8 cellular contexts compared by ENCODE assay signal in genomic region chr16:28623172-28623711, GRCh38. TPM values are rescaled to one million over a fixed set of nuclear protein-coding genes. Genes with fewer than 3 reads are reported as not detected.
DNase-seq lines count a peak whose midpoint lies in the region; ATAC-seq, FAIRE-seq and TF ChIP-seq lines count a peak whose summit lies in the region.

No MANE protein-coding gene starts in this region.

- H3K27ac Mint-ChIP-seq in astrocyte (ENCODE audit: unreplicated experiment), result no peak overlapping the region

- no peak for FAIRE-seq in astrocyte (lab: Jason Lieb, UNC)

- H3K4me1 Mint-ChIP-seq in astrocyte (ENCODE audit: low read depth, unreplicated experiment), result no peaks in the 10 kb centered on the region

- no peak overlapping the region for H3K9ac ChIP-seq in astrocyte (ENCODE audit: low read length)

- no peaks in the 10 kb centered on the region for H3K4me1 ChIP-seq in astrocyte (ENCODE audit: insufficient read depth, low read length)
- H3K4me1 ChIP-seq in right lobe of liver, result no peaks in the 10 kb centered on the region

- no peaks in the 10 kb centered on the region for H3K79me2 ChIP-seq in astrocyte (ENCODE audit: insufficient read depth, low read length)

- H3K27ac ChIP-seq in astrocyte (ENCODE audit: low read depth, low read length) (no peak overlapping the region), right lobe of liver (no peak overlapping the region)

- TF ChIP-seq CTCF in AG10803 (conservative IDR thresholded peaks at IDR 0.05; ENCODE audit: low read length) (no peak), astrocyte (IDR thresholded peaks at IDR 0.05; ENCODE audit: insufficient read depth, low read depth, low read length) (no peak), right lobe of liver (IDR thresholded peaks at IDR 0.05) (no peak)

- H3K36me3 Mint-ChIP-seq in astrocyte (ENCODE audit: low read depth, unreplicated experiment), result no peaks in the 10 kb centered on the region

- H3K4me3 ChIP-seq in AG10803 (ENCODE audit: low read length), result peak overlapping the region; percentile 17; the same call in 1 of the 2 replicates
- peak overlapping the region; percentile 42 for H3K4me3 ChIP-seq in astrocyte (ENCODE audit: insufficient read depth, low read depth, low read length)
- H3K4me3 ChIP-seq in right lobe of liver, result peak overlapping the region; percentile 34 to 70 (median 60)

- 0% methylated on average over 4 of the region's 68 CpGs for WGBS in right lobe of liver (ENCODE audit: insufficient coverage, low coverage, low lambda C conversion rate, missing lambda C conversion rate)

- ATAC-seq in right lobe of liver, result peak; percentile 78 to 97 (median 92)
- ATAC-seq in HG03378 (IDR thresholded peaks at IDR 0.05; ENCODE audit: unreplicated experiment), result no peak
- no peak for ATAC-seq in HG03457 (IDR thresholded peaks at IDR 0.05; ENCODE audit: unreplicated experiment)

- H3K9me3 ChIP-seq in astrocyte (ENCODE audit: insufficient read depth, low read depth, low read length), result no peaks in the 10 kb centered on the region
- no peaks in the 10 kb centered on the region for H3K9me3 ChIP-seq in right lobe of liver

- peaks cover 8% of the 10 kb centered on the region for H3K27me3 Mint-ChIP-seq in astrocyte (ENCODE audit: low read depth, unreplicated experiment)

- H2AFZ ChIP-seq in astrocyte (ENCODE audit: low read depth, low read length), result peak overlapping the region; percentile 90

- in situ Hi-C loops in KBM-7 (cut with MboI; ENCODE audit: low pct_unique_long_range_greater_than_20kb, low sequenced_read_pairs), result no loop called here

- H3K27me3 ChIP-seq in astrocyte (ENCODE audit: insufficient read depth, low read length) (no peaks in the 10 kb centered on the region), right lobe of liver (no peaks in the 10 kb centered on the region)

- no peaks in the 10 kb centered on the region for H4K20me1 ChIP-seq in astrocyte (ENCODE audit: insufficient read depth, low read length)

- H3K9me3 Mint-ChIP-seq in astrocyte (ENCODE audit: unreplicated experiment), result no peaks in the 10 kb centered on the region

- no peak overlapping the region for H3K4me3 Mint-ChIP-seq in astrocyte (ENCODE audit: unreplicated experiment)

- DNase-seq in AG10803 (ENCODE audit: low read depth), result no peak
- peak; percentile 74 for DNase-seq in KBM-7
- DNase-seq in T-helper 2 cell, result peak in 4 of 5 experiments; percentile 45 to 65 (median 54)
- no peak for DNase-seq in astrocyte (ENCODE audit: low read depth)
- DNase-seq in right lobe of liver, result peak; percentile 58 to 76 (median 73)
- DNase-seq in stimulated activated CD8-positive, alpha-beta memory T cell treated with anti-CD3 and anti-CD28 coated beads, Interleukin-15, amount 100 ng/mL, for 48 hours (ENCODE audit: low read depth in 2 of 2), result peak; percentile 60 to 61

- peak; percentile 23 for TF ChIP-seq POLR2A in right lobe of liver (IDR thresholded peaks at IDR 0.05)

- peak overlapping the region; percentile 82 for H3K4me2 ChIP-seq in astrocyte (ENCODE audit: low read length)

- intact Hi-C loops in right lobe of liver (cut with DNase I), result no loop called here

- H3K36me3 ChIP-seq in astrocyte (ENCODE audit: insufficient read depth, low read length) (no peaks in the 10 kb centered on the region), right lobe of liver (peaks cover 0 to 7% (median 0%) of the 10 kb centered on the region in 4 donors)

RNA-seq across cellular contexts. Expression of gene SULT1A1, which starts 13.4 kb away (rescaled TPM):
- 0.41 and 0.53 TPM in 2 replicates for total RNA-seq in astrocyte
- total RNA-seq in right lobe of liver, result 100 to 1,000 TPM; 132 to 335 (median 207) TPM

RNA-seq across cellular contexts. Expression of gene NPIPB8, which starts 14.6 kb away (rescaled TPM):
- not detected in 2 replicates for total RNA-seq in astrocyte
- 1 to 10 TPM in 1 of 6 experiments, under 1 TPM in 2, not detected in 3; 0.89 to 2.1 (median 0.93) TPM for total RNA-seq in right lobe of liver

RNA-seq across cellular contexts. Expression of gene SULT1A2, which starts 26.4 kb away (rescaled TPM):
- total RNA-seq in astrocyte, result not detected in 2 replicates
- 10 to 100 TPM; 10.1 to 48.3 (median 18.0) TPM for total RNA-seq in right lobe of liver

Comparison
In these comparisons a context has a peak if more than half of its experiments do, and no peak if none do; other contexts are left out.
1. DNase-seq: peak in KBM-7 (single experiment), T-helper 2 cell (4 of 5), right lobe of liver (3 of 3) and stimulated activated CD8-positive, alpha-beta memory T cell treated with anti-CD3 and anti-CD28 coated beads, Interleukin-15, amount 100 ng/mL, for 48 hours (2 of 2); none in AG10803 (single experiment) and astrocyte (single experiment).
2. ATAC-seq: peak in right lobe of liver (4 of 4); none in HG03378 (single experiment) and HG03457 (single experiment).
3. RNA of gene SULT1A1, which starts 13.4 kb away (total RNA-seq): 132 to 335 TPM in right lobe of liver; 0.41 to 0.53 TPM in astrocyte; every median in the first group is over 10 times any median in the second.
4. RNA of gene SULT1A2, which starts 26.4 kb away (total RNA-seq): 10.1 to 48.3 TPM in right lobe of liver; not detected in astrocyte; every median in the first group is over 10 times any median in the second.
5. Peak in every context shown above with its lines, with median percentiles within 50 percentile points of each other: H3K4me3 ChIP-seq.